14 cellular contexts compared by ENCODE assay signal in the genomic region with DNA sequence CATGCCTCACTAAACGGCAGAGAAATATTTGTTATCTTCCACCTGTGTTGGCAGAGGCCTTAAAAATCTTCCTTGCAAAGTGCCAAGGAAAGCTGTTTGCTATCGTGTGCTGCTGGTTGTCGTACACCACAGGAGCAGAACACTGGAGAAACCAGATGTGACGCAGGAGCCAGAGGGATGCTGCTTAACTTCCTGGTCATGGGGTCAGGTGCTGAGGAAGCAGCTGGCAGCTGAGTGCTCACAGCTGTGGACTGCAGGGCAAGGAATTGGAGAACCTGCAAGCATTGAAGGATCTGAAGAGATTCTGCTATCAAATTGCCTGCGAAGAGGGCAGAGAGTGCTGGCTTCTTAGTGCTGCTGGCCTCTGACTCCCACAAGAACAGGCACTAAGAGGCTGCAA.
DNase-seq lines count a peak whose midpoint lies in the region; ATAC-seq, FAIRE-seq and TF ChIP-seq lines count a peak whose summit lies in the region.
"Had no signal": no experiment of that assay in that cellular context is flagged by ENCODE, and none has a peak within 500 bp of the region (broad histone marks: within the 10 kb centered on the region; RNA-seq: fewer than 3 reads in every experiment).

No MANE protein-coding gene starts in this region.

- H3K9me3 Mint-ChIP-seq in activated naive CD4-positive, alpha-beta T cell treated with anti-CD3 and anti-CD28 coated beads, Interleukin-2, amount 50 U/mL, for 72 hours, result peaks cover 19 to 23% of the 10 kb centered on the region in 2 donors
- peaks cover 7% of the 10 kb centered on the region for H3K9me3 Mint-ChIP-seq in type B pancreatic cell

- no peak overlapping the region for H3K27ac ChIP-seq in small intestine (ENCODE audit: low read depth in 1 of 2, low read length in 1 of 2)

- no peaks in the 10 kb centered on the region for H3K36me3 ChIP-seq in small intestine (ENCODE audit: control insufficient read depth in 2 of 2, insufficient read depth in 2 of 2, low read length in 2 of 2)

- H3K4me1 Mint-ChIP-seq in type B pancreatic cell (ENCODE audit: unreplicated experiment), result peaks cover 4% of the 10 kb centered on the region
- H3K4me1 Mint-ChIP-seq: IgD-negative memory B cell had no signal

- no peak for ATAC-seq in activated naive CD4-positive, alpha-beta T cell treated with anti-CD3 and anti-CD28 coated beads, Interleukin-2, amount 50 U/mL, for 72 hours

- no peak overlapping the region for H3K4me3 Mint-ChIP-seq in type B pancreatic cell
- H3K4me3 Mint-ChIP-seq: IgD-negative memory B cell had no signal

- H3K9me3 ChIP-seq in small intestine (ENCODE audit: control insufficient read depth, low read depth), result no peaks in the 10 kb centered on the region

- WGBS in small intestine, 3 donors, result 31 to 71% (median 53%) methylated on average over 5 of the region's 5 CpGs

- H3K4me3 ChIP-seq in fibroblast of mammary gland (ENCODE audit: control insufficient read depth, low read depth, low read length), result no peak overlapping the region
- H3K4me3 ChIP-seq in small intestine (ENCODE audit: low read depth in 1 of 2, low read length in 2 of 2), result no peak overlapping the region
- H3K4me3 ChIP-seq: smooth muscle cell had no signal

- no peaks in the 10 kb centered on the region for H3K27me3 Mint-ChIP-seq in type B pancreatic cell
- H3K27me3 Mint-ChIP-seq: IgD-negative memory B cell had no signal

- DNase-seq in NCI-H2107 (lab: John Stamatoyannopoulos, UW) (peak; percentile 10), NCI-H2107 treated with DMSO at 0.1 percent for 48 hours (lab: John Stamatoyannopoulos, UW; ENCODE audit: unreplicated experiment) (no peak), NCI-H510A (lab: John Stamatoyannopoulos, UW) (peak; percentile 63), fibroblast of mammary gland (ENCODE audit: low read depth) (peak; percentile 4), smooth muscle cell of the brain vasculature (ENCODE audit: low read depth, low spot score) (peak; percentile 1), small intestine (no peak), type B pancreatic cell (ENCODE audit: extremely low spot score, unreplicated experiment) (no peak)
- DNase-seq in activated naive CD4-positive, alpha-beta T cell treated with anti-CD3 and anti-CD28 coated beads, Interleukin-2, amount 50 U/mL, for 72 hours (ENCODE audit: low spot score in 2 of 2), result no peak
- DNase-seq: activated T-cell treated with anti-CD3 and anti-CD28 coated beads for 4 hours; stimulated activated CD8-positive, alpha-beta memory T cell treated with anti-CD3 and anti-CD28 coated beads, Interleukin-4, amount 100 ng/mL, for 48 hours had no signal

- TF ChIP-seq CTCF in fibroblast of mammary gland (conservative IDR thresholded peaks at IDR 0.05; ENCODE audit: control insufficient read depth, insufficient read depth, low read depth, low read length) (no peak), type B pancreatic cell (conservative IDR thresholded peaks at IDR 0.05) (no peak)

- no peak overlapping the region for H3K27ac Mint-ChIP-seq in activated naive CD4-positive, alpha-beta T cell treated with anti-CD3 and anti-CD28 coated beads, Interleukin-2, amount 50 U/mL, for 72 hours
- no peak overlapping the region for H3K27ac Mint-ChIP-seq in type B pancreatic cell
- H3K27ac Mint-ChIP-seq: IgD-negative memory B cell had no signal

- FAIRE-seq in small intestine (lab: Jason Lieb, UNC), result no peak
- FAIRE-seq: astrocyte, TTC549 had no signal

- no peaks in the 10 kb centered on the region for H3K27me3 ChIP-seq in small intestine (ENCODE audit: control insufficient read depth in 2 of 2, insufficient read depth in 2 of 2, low read length in 2 of 2)

- H3K36me3 Mint-ChIP-seq in activated naive CD4-positive, alpha-beta T cell treated with anti-CD3 and anti-CD28 coated beads, Interleukin-2, amount 50 U/mL, for 72 hours, result no peaks in the 10 kb centered on the region
- H3K36me3 Mint-ChIP-seq in type B pancreatic cell, result no peaks in the 10 kb centered on the region
- H3K36me3 Mint-ChIP-seq: IgD-negative memory B cell had no signal

- no peaks in the 10 kb centered on the region for H3K4me1 ChIP-seq in small intestine (ENCODE audit: control insufficient read depth in 2 of 2, insufficient read depth in 1 of 2, low read depth in 1 of 2, low read length in 1 of 2)

Comparison
In these comparisons a context has a peak if more than half of its experiments do, and no peak if none do; other contexts are left out.
1. DNase-seq: peak in NCI-H2107 (single experiment), NCI-H510A (single experiment), fibroblast of mammary gland (single experiment) and smooth muscle cell of the brain vasculature (single experiment); none in NCI-H2107 treated with DMSO at 0.1 percent for 48 hours (single experiment), small intestine (single experiment), activated naive CD4-positive, alpha-beta T cell treated with anti-CD3 and anti-CD28 coated beads, Interleukin-2, amount 50 U/mL, for 72 hours (0 of 2) and type B pancreatic cell (single experiment).